17 cellular contexts compared by ENCODE assay signal in genomic region chr22:36824655-36825054, GRCh38. TPM values are rescaled to one million over a fixed set of nuclear protein-coding genes. Genes with fewer than 3 reads are reported as not detected.
DNase-seq lines count a peak whose midpoint lies in the region; ATAC-seq, FAIRE-seq and TF ChIP-seq lines count a peak whose summit lies in the region.
"Had no signal": no experiment of that assay in that cellular context is flagged by ENCODE, and none has a peak within 500 bp of the region (broad histone marks: within the 10 kb centered on the region; RNA-seq: fewer than 3 reads in every experiment).

No MANE protein-coding gene starts in this region.

- no peak overlapping the region for H3K4me3 Mint-ChIP-seq in activated naive CD8-positive, alpha-beta T cell
- H3K4me3 Mint-ChIP-seq in activated naive CD8-positive, alpha-beta T cell treated with anti-CD3 and anti-CD28 coated beads, Interleukin-2, amount 50 U/mL, for 24 hours: no peak overlapping the region

- peak overlapping the region; percentile 40 for H2BK15ac ChIP-seq in neuronal stem cell (ENCODE audit: low read length)

- WGBS in neuronal stem cell (ENCODE audit: extremely low coverage in 2 of 2, insufficient read length in 2 of 2, insufficient replicate concordance in 1 of 2), 2 donors: no CpG with 5 or more reads among the region's 2 CpGs

- no peak overlapping the region for H2BK120ac ChIP-seq in neuronal stem cell (ENCODE audit: low read depth, low read length)

- no peak overlapping the region for H3K4me2 ChIP-seq in neuronal stem cell (ENCODE audit: insufficient read depth, low read length, poor library complexity, severe bottlenecking)
- H3K4me2 ChIP-seq: BLaER1 had no signal

- CTCF ChIA-PET in HEK293 (lab: Yijun Ruan, JAX): interaction anchor here (0.6 kb wide), 1 partner anchor 280 kb away, joined by 3 read pairs; no protein-coding TSS in a partner anchor

- no peak overlapping the region for H2BK5ac ChIP-seq in neuronal stem cell (ENCODE audit: low read length)

- H4K91ac ChIP-seq in neuronal stem cell (ENCODE audit: low read depth, low read length, poor library complexity): peak overlapping the region; percentile 83

- H3K18ac ChIP-seq in neuronal stem cell (ENCODE audit: low read length): peak overlapping the region; percentile 30

- POLR2A ChIA-PET in HEK293 (lab: Yijun Ruan, JAX): no interaction called here

- peak; percentile 99 for FAIRE-seq in bronchial epithelial cell (lab: Jason Lieb, UNC)
- FAIRE-seq: K562 had no signal

- H3K4me1 Mint-ChIP-seq in activated naive CD8-positive, alpha-beta T cell (ENCODE audit: low read depth): peaks cover 6% of the 10 kb centered on the region
- no peaks in the 10 kb centered on the region for H3K4me1 Mint-ChIP-seq in activated naive CD8-positive, alpha-beta T cell treated with anti-CD3 and anti-CD28 coated beads, Interleukin-2, amount 50 U/mL, for 24 hours

- TF ChIP-seq CTCF in HEK293 (tag by site-specific recombination; IDR thresholded peaks at IDR 0.05) (no peak), bronchial epithelial cell (IDR thresholded peaks at IDR 0.05; ENCODE audit: insufficient read depth, low read length, severe bottlenecking) (no peak)

- H3K27me3 ChIP-seq in bronchial epithelial cell (ENCODE audit: control insufficient read depth, insufficient read depth, low read length) (peaks cover 2% of the 10 kb centered on the region), neuronal stem cell (ENCODE audit: control insufficient read depth in 3 of 3, insufficient read depth in 3 of 3, low read depth in 1 of 3, low read length in 3 of 3) (peaks cover 0 to 2% (median 0%) of the 10 kb centered on the region in 3 experiments)

- peak overlapping the region; percentile 17 for H3K9ac ChIP-seq in neuronal stem cell (ENCODE audit: low read depth, low read length, poor library complexity)
- H3K9ac ChIP-seq: BLaER1 had no signal

- H3K36me3 ChIP-seq in HEK293 (ENCODE audit: control insufficient read depth in 2 of 2, insufficient read depth in 1 of 2, low read length in 2 of 2) (no peaks in the 10 kb centered on the region), bronchial epithelial cell (ENCODE audit: control insufficient read depth, insufficient read depth, low read length) (no peaks in the 10 kb centered on the region), neuronal stem cell (replicated peaks in 1 of 2; ENCODE audit: control insufficient read depth in 2 of 2, insufficient read depth in 2 of 2, low read length in 2 of 2) (no peaks in the 10 kb centered on the region)
- H3K36me3 ChIP-seq: BLaER1 had no signal

- H3K4ac ChIP-seq in neuronal stem cell (ENCODE audit: low read length): peak overlapping the region; percentile 32

- H3K9me3 ChIP-seq in HEK293 (ENCODE audit: control insufficient read depth, insufficient read depth, low read depth, low read length): no peaks in the 10 kb centered on the region
- H3K9me3 ChIP-seq in neuronal stem cell (replicated peaks in 1 of 2; ENCODE audit: control insufficient read depth in 2 of 2, insufficient read depth in 1 of 2, low read depth in 1 of 2, low read length in 2 of 2): no peaks in the 10 kb centered on the region
- H3K9me3 ChIP-seq: BLaER1 had no signal

- H3K14ac ChIP-seq in neuronal stem cell (ENCODE audit: low read length): no peak overlapping the region

- no peak overlapping the region for H3K23ac ChIP-seq in neuronal stem cell (ENCODE audit: low read depth, low read length, poor library complexity)

- H3K9me3 Mint-ChIP-seq in activated naive CD8-positive, alpha-beta T cell (ENCODE audit: low read depth): no peaks in the 10 kb centered on the region
- H3K9me3 Mint-ChIP-seq in activated naive CD8-positive, alpha-beta T cell treated with anti-CD3 and anti-CD28 coated beads, Interleukin-2, amount 50 U/mL, for 24 hours: no peaks in the 10 kb centered on the region

- no peaks in the 10 kb centered on the region for H3K4me1 ChIP-seq in HEK293 (ENCODE audit: control insufficient read depth, insufficient read depth, low read length)
- peaks cover 12 to 28% of the 10 kb centered on the region in 2 donors for H3K4me1 ChIP-seq in neuronal stem cell (ENCODE audit: control insufficient read depth in 2 of 2, insufficient read depth in 1 of 2, low read depth in 1 of 2, low read length in 2 of 2)

- no peak overlapping the region for H2AFZ ChIP-seq in neuronal stem cell (ENCODE audit: low read length)

- H2AK5ac ChIP-seq in neuronal stem cell (ENCODE audit: low read depth, low read length): peak overlapping the region; percentile 8

- no peak overlapping the region for H4K8ac ChIP-seq in neuronal stem cell (ENCODE audit: low read depth, low read length)

- no peaks in the 10 kb centered on the region for H3K36me3 Mint-ChIP-seq in activated naive CD8-positive, alpha-beta T cell
- H3K36me3 Mint-ChIP-seq in activated naive CD8-positive, alpha-beta T cell treated with anti-CD3 and anti-CD28 coated beads, Interleukin-2, amount 50 U/mL, for 24 hours (ENCODE audit: low read depth): no peaks in the 10 kb centered on the region

- H3K79me1 ChIP-seq in neuronal stem cell (ENCODE audit: low read depth, low read length): no peaks in the 10 kb centered on the region

- H3K27ac Mint-ChIP-seq in activated naive CD8-positive, alpha-beta T cell: peak overlapping the region; percentile 2
- H3K27ac Mint-ChIP-seq in activated naive CD8-positive, alpha-beta T cell treated with anti-CD3 and anti-CD28 coated beads, Interleukin-2, amount 50 U/mL, for 24 hours: no peak overlapping the region

- DNase-seq in activated naive CD8-positive, alpha-beta T cell treated with anti-CD3 and anti-CD28 coated beads, Interleukin-2, amount 50 U/mL, for 24 hours: no peak
- DNase-seq in bronchial epithelial cell (ENCODE audit: low read depth) (no peak), neuronal stem cell (ENCODE audit: low spot score) (no peak), hippocampal formation (lab: John Stamatoyannopoulos, UW) (no peak)
- DNase-seq: 8988T, AML-193, DMS53, GF-D8 had no signal

- peaks cover 37% of the 10 kb centered on the region for H3K27me3 Mint-ChIP-seq in activated naive CD8-positive, alpha-beta T cell
- H3K27me3 Mint-ChIP-seq in activated naive CD8-positive, alpha-beta T cell treated with anti-CD3 and anti-CD28 coated beads, Interleukin-2, amount 50 U/mL, for 24 hours: peaks cover 22% of the 10 kb centered on the region

- H3K4me3 ChIP-seq in HEK293 (ENCODE audit: low read depth, low read length) (no peak overlapping the region), bronchial epithelial cell (ENCODE audit: low read depth, low read length) (no peak overlapping the region), neuronal stem cell (ENCODE audit: low read length in 2 of 2) (peak overlapping the region in 1 of 2 donors; percentile 39)
- H3K4me3 ChIP-seq: BLaER1, K562 had no signal

- H2BK12ac ChIP-seq in neuronal stem cell (ENCODE audit: low read length): peak overlapping the region; percentile 70

- ATAC-seq in activated naive CD8-positive, alpha-beta T cell treated with anti-CD3 and anti-CD28 coated beads, Interleukin-2, amount 50 U/mL, for 24 hours: no peak
- ATAC-seq in GM19467 (IDR thresholded peaks at IDR 0.05; ENCODE audit: unreplicated experiment) (no peak), HG02884 (IDR thresholded peaks at IDR 0.05; ENCODE audit: unreplicated experiment) (no peak)
- ATAC-seq: HCT116, K562 had no signal

- no peak overlapping the region for H3K27ac ChIP-seq in HEK293 (ENCODE audit: extremely low read depth, low read depth, low read length)
- no peak overlapping the region for H3K27ac ChIP-seq in neuronal stem cell (replicated peaks; ENCODE audit: low read length)
- H3K27ac ChIP-seq: BLaER1 had no signal

TF ChIP-seq in HEK293, 187 proteins besides CTCF, POLR2A, EP300 and RAD21 (continues in another document):
- TF ChIP-seq ZNF398 (tag by site-specific recombination; IDR thresholded peaks at IDR 0.05) (0 out of 2 replicates have a peak, but pooled peaks have one; percentile 15), ZNF571 (tag by site-specific recombination; IDR thresholded peaks at IDR 0.05) (peak; percentile 72; the same call in 1 of the 2 replicates), ZNF521 (tag by site-specific recombination; IDR thresholded peaks at IDR 0.05) (0 out of 2 replicates have a peak, but pooled peaks have one; percentile 29), ZNF266 (tag by site-specific recombination; IDR thresholded peaks at IDR 0.05; ENCODE audit: low read depth) (0 out of 2 replicates have a peak, but pooled peaks have one; percentile 11), SALL2 (tag by site-specific recombination; IDR thresholded peaks at IDR 0.05; ENCODE audit: borderline replicate concordance) (0 out of 2 replicates have a peak, but pooled peaks have one; percentile 55), BCL6B (tag by site-specific recombination; IDR thresholded peaks at IDR 0.05) (peak; percentile 18; the same call in 1 of the 2 replicates)

RNA-seq across cellular contexts. Expression of gene PVALB, which starts 7.8 kb away (rescaled TPM):
- total RNA-seq in bronchial epithelial cell: not detected in 2 replicates
- 7.0 TPM for polyA plus RNA-seq in neuronal stem cell (2013, experiment 1 of 2)
- 5.6 TPM for polyA plus RNA-seq in neuronal stem cell (2013, experiment 2 of 2)
- total RNA-seq: H4, HT-29, K562 had no signal
- polyA plus RNA-seq: K562 had no signal

RNA-seq across cellular contexts. Expression of gene NCF4, which starts 36.2 kb away (rescaled TPM):
- not detected in 2 replicates for total RNA-seq in bronchial epithelial cell
- polyA plus RNA-seq in neuronal stem cell (2013, experiment 1 of 2): not detected
- not detected for polyA plus RNA-seq in neuronal stem cell (2013, experiment 2 of 2)
- total RNA-seq: H4, HT-29 had no signal

RNA-seq across cellular contexts. Expression of gene IFT27, which starts 48.7 kb away (rescaled TPM):
- 10.8 and 15.5 TPM in 2 replicates for total RNA-seq in bronchial epithelial cell
- 57.3 TPM for polyA plus RNA-seq in neuronal stem cell (2013, experiment 1 of 2)
- polyA plus RNA-seq in neuronal stem cell (2013, experiment 2 of 2): 56.3 TPM
